ENCODE assay signal across 8 cellular contexts in the genomic region with DNA sequence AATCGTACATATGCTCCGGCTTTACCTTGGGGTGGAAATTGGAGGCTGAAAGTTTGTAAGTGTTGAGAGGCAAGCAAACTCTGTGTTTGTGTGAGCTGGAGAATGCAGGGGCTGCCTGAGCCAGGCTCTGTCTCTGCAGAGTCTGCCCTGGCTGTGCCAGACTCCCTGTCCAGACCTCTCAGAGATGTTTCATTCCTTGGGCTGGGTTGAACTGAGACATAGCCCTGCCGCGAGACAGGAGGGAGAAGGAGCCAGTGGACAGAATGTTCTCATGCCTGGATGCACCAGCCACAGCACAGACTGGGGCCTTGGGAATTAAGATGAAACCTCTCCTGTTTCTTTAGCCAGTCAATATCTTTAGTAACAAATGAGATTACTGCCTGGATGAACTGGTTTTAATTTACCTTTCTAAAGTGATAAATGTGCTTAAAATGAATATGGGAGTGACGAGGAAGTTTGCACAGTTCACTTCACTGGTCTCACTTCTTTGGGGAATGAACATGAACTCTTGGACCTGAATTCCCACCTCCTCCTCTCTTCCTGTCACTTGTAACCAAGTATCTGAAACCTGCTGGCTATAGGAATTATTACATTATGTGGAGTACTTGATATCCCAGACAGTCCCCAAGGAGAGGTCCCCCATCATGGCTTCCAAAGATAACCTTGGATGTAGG. TPM values are rescaled to one million over a fixed set of nuclear protein-coding genes. Genes with fewer than 3 reads are reported as not detected.
DNase-seq lines count a peak whose midpoint lies in the region; ATAC-seq, FAIRE-seq and TF ChIP-seq lines count a peak whose summit lies in the region.

No MANE protein-coding gene starts in this region.

- in situ Hi-C loops in GM12878 (cut with MboI), result no loop called here

- H3K36me3 ChIP-seq in KMS-11 (ENCODE audit: insufficient read depth) (no peaks in the 10 kb centered on the region), GM12878 (ENCODE audit: control insufficient read depth in 2 of 2, insufficient read depth in 2 of 2, low read length in 1 of 2) (no peaks in the 10 kb centered on the region), right lobe of liver (no peaks in the 10 kb centered on the region), stomach (no peaks in the 10 kb centered on the region)

- no peaks in the 10 kb centered on the region; the same call in 2 of the 3 replicates for H3K9me3 ChIP-seq in GM12878 (replicated peaks; ENCODE audit: control insufficient read depth, insufficient read depth, low read length)
- no peaks in the 10 kb centered on the region for H3K9me3 ChIP-seq in right lobe of liver
- H3K9me3 ChIP-seq in stomach, result no peaks in the 10 kb centered on the region

- peak overlapping the region; percentile 46 for H2AFZ ChIP-seq in KMS-11 (ENCODE audit: low read depth)
- no peak overlapping the region for H2AFZ ChIP-seq in GM12878 (ENCODE audit: control insufficient read depth, low read depth, low read length)

- TF ChIP-seq CTCF in KMS-11 (conservative IDR thresholded peaks at IDR 0.05; ENCODE audit: low read depth, low read length) (no peak), GM12878 (IDR thresholded peaks at IDR 0.05 in 2 of 3, conservative IDR thresholded peaks at IDR 0.05 in 1 of 3; ENCODE audit: control insufficient read depth in 2 of 3, extremely low read depth in 1 of 3, insufficient read depth in 1 of 3, low read depth in 3 of 3, low read length in 3 of 3) (no peak), right lobe of liver (IDR thresholded peaks at IDR 0.05) (no peak), stomach (IDR thresholded peaks at IDR 0.05) (no peak)

- H3K4me3 ChIP-seq in KMS-11 (IDR thresholded peaks at IDR 0.05; ENCODE audit: insufficient read depth, low read depth, low read length) (no peak overlapping the region), GM12878 (peak overlapping the region; percentile 18; the same call in 1 of the 2 replicates), right lobe of liver (no peak overlapping the region), stomach (peak overlapping the region in 1 of 4 donors; percentile 10)

- 80% methylated on average over 5 of the region's 5 CpGs for WGBS in GM12878 (ENCODE audit: insufficient coverage, insufficient replicate concordance, low lambda C conversion rate, missing lambda C conversion rate)
- 33% methylated on average over 2 of the region's 5 CpGs for WGBS in right lobe of liver (ENCODE audit: insufficient coverage, low coverage, low lambda C conversion rate, missing lambda C conversion rate)
- WGBS in stomach, 5 donors, result 19 to 30% (median 26%) methylated on average over 5 of the region's 5 CpGs

- no peak overlapping the region for H3K9ac ChIP-seq in KMS-11
- H3K9ac ChIP-seq in GM12878 (ENCODE audit: control insufficient read depth, insufficient read depth, low read length), result no peak overlapping the region; the same call in 1 of the 2 replicates

- no peak overlapping the region for H3K27ac ChIP-seq in KMS-11
- H3K27ac ChIP-seq in GM12878 (ENCODE audit: control insufficient read depth, insufficient read depth), result peak overlapping the region; percentile 64
- H3K27ac ChIP-seq in right lobe of liver, result peak overlapping the region; percentile 65 to 78 (median 70)
- H3K27ac ChIP-seq in stomach, result peak overlapping the region; percentile 81 to 95 (median 86)

- intact Hi-C loops in GM12878 (cut with micrococcal nuclease; ENCODE audit: unreplicated experiment), result loop anchor here (5.0 kb wide), 1 partner anchor 39 kb away; a partner anchor contains a TSS
- intact Hi-C loops in right lobe of liver (cut with DNase I), result loop anchor here (5.0 to 10.0 kb wide), 2 partner anchors 39 to 53 kb away; a partner anchor contains a TSS
- intact Hi-C loops in stomach (cut with DNase I; ENCODE audit: low total_unique reads), result no loop called here

- SMC1A ChIA-PET in GM12878 (lab: Charles Lee; ENCODE audit: uncharacterized antibody, unreplicated experiment), result interaction anchor here (1.8 to 4.6 kb wide), 2 partner anchors 10 to 19 kb away, joined by 4 to 25 read pairs; no protein-coding TSS in a partner anchor

- BruUV-seq in GM12878 (replicated peaks; lab: Mats Ljungman, UMichigan), result no TSS peak

- ATAC-seq in GM12878 (peak; percentile 17; the same call in 2 of the 3 replicates), right lobe of liver (no peak), GM18505 (IDR thresholded peaks at IDR 0.05; ENCODE audit: unreplicated experiment) (no peak), GM19035 (IDR thresholded peaks at IDR 0.05; ENCODE audit: unreplicated experiment) (no peak)

- TF ChIP-seq EP300 in GM12878 (IDR thresholded peaks at IDR 0.05; ENCODE audit: borderline replicate concordance in 1 of 2, control insufficient read depth in 1 of 2, low read depth in 2 of 2, low read length in 2 of 2) (no peak), stomach (IDR thresholded peaks at IDR 0.05) (no peak)

- TF ChIP-seq RAD21 in GM12878 (IDR thresholded peaks at IDR 0.05; ENCODE audit: insufficient read depth, low read depth, low read length), result no peak

- H3K27me3 ChIP-seq in KMS-11 (ENCODE audit: insufficient read depth, low read depth), result no peaks in the 10 kb centered on the region
- no peaks in the 10 kb centered on the region for H3K27me3 ChIP-seq in GM12878 (replicated peaks in 1 of 2; ENCODE audit: control insufficient read depth in 2 of 2, insufficient read depth in 2 of 2, low read length in 1 of 2)
- no peaks in the 10 kb centered on the region for H3K27me3 ChIP-seq in right lobe of liver
- no peaks in the 10 kb centered on the region for H3K27me3 ChIP-seq in stomach

- no peaks in the 10 kb centered on the region for H3K79me2 ChIP-seq in KMS-11 (ENCODE audit: insufficient read depth, low read depth)
- H3K79me2 ChIP-seq in GM12878 (ENCODE audit: control insufficient read depth, insufficient read depth, low read length), result no peaks in the 10 kb centered on the region

- RAD21 ChIA-PET in GM12878 (lab: Charles Lee; ENCODE audit: unreplicated experiment), result interaction anchor here (0.6 to 1.2 kb wide), 2 partner anchors 9 to 453 kb away, joined by 3 to 4 read pairs; no protein-coding TSS in a partner anchor

- H3K4me1 ChIP-seq in KMS-11 (ENCODE audit: low read depth, poor library complexity, severe bottlenecking) (peaks cover 18% of the 10 kb centered on the region), GM12878 (ENCODE audit: control insufficient read depth, insufficient read depth, low read length) (peaks cover 59% of the 10 kb centered on the region), right lobe of liver (peaks cover 0 to 75% (median 41%) of the 10 kb centered on the region in 4 donors), stomach (peaks cover 87 to 100% (median 95%) of the 10 kb centered on the region in 4 donors)

- POLR2A ChIA-PET in GM12878 (lab: Charles Lee), result interaction anchor here (0.6 to 0.8 kb wide), 2 partner anchors 9 to 86 kb away, joined by 3 read pairs; no protein-coding TSS in a partner anchor

- DNase-seq in GM12878 (ENCODE audit: low read depth, low spot score) (no peak), right lobe of liver (no peak), stomach (no peak), MV-4-11 (lab: John Stamatoyannopoulos, UW) (no peak), H4 (ENCODE audit: low spot score) (no peak)

- CTCF ChIA-PET in GM12878 (lab: Yijun Ruan, JAX), result no interaction called here

- TF ChIP-seq POLR2A in GM12878 (IDR thresholded peaks at IDR 0.05; ENCODE audit: low read depth, low read length) (no peak), right lobe of liver (IDR thresholded peaks at IDR 0.05) (no peak), stomach (IDR thresholded peaks at IDR 0.05) (no peak), GM18505 (IDR thresholded peaks at IDR 0.05; ENCODE audit: borderline replicate concordance, extremely low read depth, insufficient read depth, insufficient read length) (no peak)

- no peak for FAIRE-seq in GM12878 (lab: Jason Lieb, UNC)

- peak overlapping the region; percentile 41 for H3K4me2 ChIP-seq in KMS-11
- H3K4me2 ChIP-seq in GM12878 (ENCODE audit: control insufficient read depth, insufficient read depth), result peak overlapping the region; percentile 70

- H4K20me1 ChIP-seq in KMS-11 (ENCODE audit: insufficient read depth) (no peaks in the 10 kb centered on the region), GM12878 (ENCODE audit: control insufficient read depth, insufficient read depth) (no peaks in the 10 kb centered on the region)

TF ChIP-seq in GM12878, 131 proteins besides CTCF, POLR2A, EP300 and RAD21:
- no peak for TF ChIP-seq NFYA (IDR thresholded peaks at IDR 0.05; ENCODE audit: borderline replicate concordance, low read depth, low read length)
- TF ChIP-seq, protein P1, sequence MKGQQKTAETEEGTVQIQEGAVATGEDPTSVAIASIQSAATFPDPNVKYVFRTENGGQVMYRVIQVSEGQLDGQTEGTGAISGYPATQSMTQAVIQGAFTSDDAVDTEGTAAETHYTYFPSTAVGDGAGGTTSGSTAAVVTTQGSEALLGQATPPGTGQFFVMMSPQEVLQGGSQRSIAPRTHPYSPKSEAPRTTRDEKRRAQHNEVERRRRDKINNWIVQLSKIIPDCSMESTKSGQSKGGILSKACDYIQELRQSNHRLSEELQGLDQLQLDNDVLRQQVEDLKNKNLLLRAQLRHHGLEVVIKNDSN (IDR thresholded peaks at IDR 0.05; ENCODE audit: borderline replicate concordance, extremely low read length, insufficient read depth, low read depth, low read length), result peak; percentile 3

RNA-seq across cellular contexts. Expression of a gene that starts 40.1 kb away (rescaled TPM):
- total RNA-seq in GM12878 (2013; cell fraction: nucleolus; rRNA removed), result 23.6 and 27.1 TPM in 2 replicates
- total RNA-seq in GM12878 (2014; rRNA removed), result 0.45 and 0.71 TPM in 2 replicates
- total RNA-seq in GM12878 (2014; rRNA removed; fragmentation: Illumina TruSeq; extraction: Trizol), result 0.63 and 0.64 TPM in 2 replicates
- total RNA-seq in GM12878 (2021), result 0.69 and 0.92 TPM in 2 replicates
- 1.5 TPM for polyA plus RNA-seq in GM12878 (2011; ENCODE audit: low read depth)
- polyA plus RNA-seq in GM12878 (2011; rRNA removed), result 8.1 and 8.3 TPM in 2 replicates
- 4.7 and 6.4 TPM in 2 replicates for polyA plus RNA-seq in GM12878 (2011; cell fraction: cytosol; rRNA removed)
- polyA plus RNA-seq in GM12878 (2011; cell fraction: nucleus; rRNA removed), result 4.7 and 7.8 TPM in 2 replicates
- 2.3 and 2.6 TPM in 2 replicates for polyA plus RNA-seq in GM12878 (2012)
- 0.55 and 0.76 TPM in 2 replicates for polyA plus RNA-seq in GM12878 (2014; fragmentation: Illumina TruSeq; extraction: Trizol)
- under 1 TPM; 0.11 to 0.18 TPM for polyA plus RNA-seq in GM12878 (2014; fragmentation: Nextera tagmentation; extraction: Ambion mirVana)
- 0.41 and 0.47 TPM in 2 replicates for polyA plus RNA-seq in GM12878 (2014; rRNA removed)
- polyA plus RNA-seq in GM12878 (2016; fragmentation: Nextera tagmentation; extraction: Ambion mirVana), result under 1 TPM; 0.15 to 0.51 TPM
- 7.1 and 12.7 TPM in 2 replicates for polyA minus RNA-seq in GM12878 (2011; rRNA and poly(A)+ RNA removed)
- 2.5 and 3.2 TPM in 2 replicates for polyA minus RNA-seq in GM12878 (2011; cell fraction: cytosol; rRNA and poly(A)+ RNA removed)
- 5.4 and 5.7 TPM in 2 replicates for polyA minus RNA-seq in GM12878 (2011; cell fraction: nucleus; rRNA and poly(A)+ RNA removed)
- total RNA-seq in right lobe of liver, result 10 to 100 TPM in 4 of 6 experiments, 1 to 10 TPM in 2; 9.2 to 23.3 (median 15.2) TPM
- 10 to 100 TPM; 22.2 to 60.8 (median 37.8) TPM for total RNA-seq in stomach
- 10 to 100 TPM in 1 of 3 donors, 1 to 10 TPM in 2; 4.4 to 10.4 (median 9.0) TPM for polyA plus RNA-seq in stomach
- total RNA-seq in H4 (2014; rRNA removed; shearing (Covaris generic)), result 0.86 and 1.9 TPM in 2 replicates
